31 cellular contexts compared by ENCODE assay signal in genomic region chr1:56631901-56632300, GRCh38. TPM values are rescaled to one million over a fixed set of nuclear protein-coding genes. Genes with fewer than 3 reads are reported as not detected.
"Had no signal": no experiment of that assay in that cellular context is flagged by ENCODE, and none has a peak within 500 bp of the region (broad histone marks: within the 10 kb centered on the region; RNA-seq: fewer than 3 reads in every experiment).

No MANE protein-coding gene starts in this region.

- FAIRE-seq: bronchial epithelial cell had no signal

- H3K27ac ChIP-seq: ascending aorta, cardiac muscle cell, WERI-Rb-1 had no signal

- H3K9me3 ChIP-seq: ascending aorta had no signal

- H3K36me3 ChIP-seq: ascending aorta, cardiac muscle cell, WERI-Rb-1 had no signal

- DNase-seq: activated CD4-positive, alpha-beta memory T cell treated with anti-CD3 and anti-CD28 coated beads, Interleukin-2, amount 10 ng/mL, durations not matched to agents 7 days and 5 days; activated CD4-positive, alpha-beta T cell treated with anti-CD3 and anti-CD28 coated beads for 1 hour; activated CD4-positive, alpha-beta T cell treated with anti-CD3 and anti-CD28 coated beads for 36 hours; activated CD4-positive, alpha-beta T cell treated with anti-CD3 and anti-CD28 coated beads for 48 hours; activated CD4-positive, alpha-beta T cell treated with anti-CD3 and anti-CD28 coated beads, Interleukin-2, amount 10 ng/mL, durations not matched to agents 7 days and 5 days; activated CD4-positive, alpha-beta T cell treated with anti-CD3 and anti-CD28 coated beads, Interleukin-2, amount 50 U/mL, for 48 hours; activated CD4-positive, CD25-positive, alpha-beta regulatory T cell; activated CD8-positive, alpha-beta memory T cell treated with anti-CD3 and anti-CD28 coated beads for 24 hours; activated CD8-positive, alpha-beta memory T cell treated with anti-CD3 and anti-CD28 coated beads, Interleukin-2, amount 10 ng/mL, durations not matched to agents 7 days and 5 days; activated CD8-positive, alpha-beta memory T cell treated with anti-CD3 and anti-CD28 coated beads, Interleukin-2, amount 50 U/mL, for 48 hours; activated CD8-positive, alpha-beta T cell treated with anti-CD3 and anti-CD28 coated beads, Interleukin-2, amount 10 ng/mL, durations not matched to agents 7 days and 5 days; activated effector memory CD4-positive, alpha-beta T cell treated with Interleukin-2 at 50 U/mL for 16 hours; activated gamma-delta T cell; activated naive CD4-positive, alpha-beta T cell treated with anti-CD3 and anti-CD28 coated beads, Interleukin-2, amount 10 ng/mL, durations not matched to agents 7 days and 5 days; activated naive CD4-positive, alpha-beta T cell treated with Interleukin-2 at 50 U/mL for 16 hours; activated naive CD8-positive, alpha-beta T cell treated with anti-CD3 and anti-CD28 coated beads, Interleukin-2, amount 10 ng/mL, durations not matched to agents 7 days and 5 days; activated naive CD8-positive, alpha-beta T cell treated with anti-CD3 and anti-CD28 coated beads, Interleukin-2, amount 50 U/mL, for 24 hours; activated T-cell treated with anti-CD3 and anti-CD28 coated beads, Interleukin-2, amount 50 U/mL, for 24 hours; activated T-cell treated with anti-CD3 and anti-CD28 coated beads, Interleukin-2, amount 50 U/mL, for 48 hours; amygdala; anterior cingulate cortex; caudate nucleus; T-helper 2 cell; T-helper 9 cell; WERI-Rb-1 had no signal

- H3K4me1 ChIP-seq: ascending aorta had no signal

- ATAC-seq: activated CD4-positive, alpha-beta T cell treated with anti-CD3 and anti-CD28 coated beads for 36 hours; activated CD4-positive, CD25-positive, alpha-beta regulatory T cell treated with anti-CD3 and anti-CD28 coated beads, Interleukin-2, amount 50 U/mL, for 24 hours; activated CD8-positive, alpha-beta memory T cell treated with anti-CD3 and anti-CD28 coated beads, Interleukin-2, amount 10 ng/mL, durations not matched to agents 7 days and 5 days; activated CD8-positive, alpha-beta T cell treated with anti-CD3 and anti-CD28 coated beads, Interleukin-2, amount 10 ng/mL, durations not matched to agents 7 days and 5 days; activated naive CD8-positive, alpha-beta T cell treated with anti-CD3 and anti-CD28 coated beads, Interleukin-2, amount 50 U/mL, for 24 hours; WTC11 had no signal

- H3K27me3 ChIP-seq: ascending aorta, cardiac muscle cell had no signal

- H3K4me3 ChIP-seq: ascending aorta, cardiac muscle cell had no signal

RNA-seq across cellular contexts. Expression of gene PRKAA2, which starts 13.2 kb away (rescaled TPM):
- total RNA-seq: activated CD4-positive, alpha-beta memory T cell treated with anti-CD3 and anti-CD28 coated beads, Interleukin-2, amount 10 ng/mL, durations not matched to agents 7 days and 5 days; activated CD4-positive, alpha-beta T cell treated with anti-CD3 and anti-CD28 coated beads, Interleukin-2, amount 10 ng/mL, durations not matched to agents 7 days and 5 days; activated CD8-positive, alpha-beta memory T cell treated with anti-CD3 and anti-CD28 coated beads, Interleukin-2, amount 10 ng/mL, durations not matched to agents 7 days and 5 days; activated CD8-positive, alpha-beta T cell treated with anti-CD3 and anti-CD28 coated beads, Interleukin-2, amount 10 ng/mL, durations not matched to agents 7 days and 5 days; activated naive CD8-positive, alpha-beta T cell treated with anti-CD3 and anti-CD28 coated beads, Interleukin-2, amount 10 ng/mL, durations not matched to agents 7 days and 5 days; activated T-helper 2 cell treated with anti-CD3 and anti-CD28 coated beads, Interferon-gamma antibody, Interleukin-2, Interleukin-4, amounts not matched to agents 10 μg/mL and 5 μg/mL and 100 μg/mL, durations not matched to agents 14 hours and 24 hours and 36 hours had no signal

RNA-seq across cellular contexts. Expression of gene PLPP3, which starts 52.5 kb away (rescaled TPM):
- total RNA-seq: activated CD4-positive, alpha-beta memory T cell treated with anti-CD3 and anti-CD28 coated beads, Interleukin-2, amount 10 ng/mL, durations not matched to agents 7 days and 5 days; activated CD4-positive, alpha-beta T cell treated with anti-CD3 and anti-CD28 coated beads for 36 hours; activated CD4-positive, alpha-beta T cell treated with anti-CD3 and anti-CD28 coated beads, Interleukin-2, amount 10 ng/mL, durations not matched to agents 7 days and 5 days; activated CD8-positive, alpha-beta memory T cell treated with anti-CD3 and anti-CD28 coated beads, Interleukin-2, amount 10 ng/mL, durations not matched to agents 7 days and 5 days; activated CD8-positive, alpha-beta T cell treated with anti-CD3 and anti-CD28 coated beads, Interleukin-2, amount 10 ng/mL, durations not matched to agents 7 days and 5 days; activated T-helper 2 cell treated with anti-CD3 and anti-CD28 coated beads, Interferon-gamma antibody, Interleukin-2, Interleukin-4, amounts not matched to agents 10 μg/mL and 5 μg/mL and 100 μg/mL, durations not matched to agents 14 hours and 24 hours and 36 hours had no signal
